Comparison of ENCODE assay signal across 24 cellular contexts in genomic region chr2:237815637-237816036, GRCh38. TPM values are rescaled to one million over a fixed set of nuclear protein-coding genes. Genes with fewer than 3 reads are reported as not detected.
"Had no signal": no experiment of that assay in that cellular context is flagged by ENCODE, and none has a peak within 500 bp of the region (broad histone marks: within the 10 kb centered on the region; RNA-seq: fewer than 3 reads in every experiment).

No MANE protein-coding gene starts in this region.

- H3K4me1 ChIP-seq: breast epithelium, gastrocnemius medialis, left ventricle myocardium inferior, vagina had no signal

- H3K4me3 Mint-ChIP-seq: activated B cell treated with CpG ODN at 0.5 μM for 24 hours; activated CD4-positive, alpha-beta T cell treated with anti-CD3 and anti-CD28 coated beads, Interleukin-2, amount 10 ng/mL, durations not matched to agents 24 days and 14 days; activated naive CD4-positive, alpha-beta T cell treated with anti-CD3 and anti-CD28 coated beads, Interleukin-2, amount 50 U/mL, for 24 hours; central memory CD8-positive, alpha-beta T cell; effector memory CD8-positive, alpha-beta T cell; mesothelial cell of epicardium; naive thymus-derived CD8-positive, alpha-beta T cell; stimulated activated naive B cell treated with anti-CD40 and anti-IgM and Interleukin-4, amounts not matched to agents 10 μg/mL and 1 μg/mL and 100 μg/mL, for 72 hours; T-helper 1 cell treated with Interleukin-12 subunit alpha and Interleukin-12 subunit beta and Interleukin-4 antibody, amounts not matched to agents 30 μg/mL and 1 μg/mL, for 36 hours; type B pancreatic cell had no signal

- H3K9me3 ChIP-seq: breast epithelium, gastrocnemius medialis, left ventricle myocardium inferior, thoracic aorta, vagina had no signal

- ATAC-seq: effector memory CD8-positive, alpha-beta T cell; esophagus mucosa; gastrocnemius medialis; naive thymus-derived CD8-positive, alpha-beta T cell; sciatic nerve had no signal

- DNase-seq: activated B cell treated with CpG ODN at 0.5 μM for 24 hours; activated CD4-positive, alpha-beta T cell treated with anti-CD3 and anti-CD28 coated beads, Interleukin-2, amount 10 ng/mL, durations not matched to agents 24 days and 14 days; activated effector memory CD4-positive, alpha-beta T cell treated with Interleukin-2 at 50 U/mL for 16 hours; dorsolateral prefrontal cortex; effector memory CD8-positive, alpha-beta T cell; gastrocnemius medialis; hippocampal formation; left ventricle myocardium inferior; mammary epithelial cell; naive thymus-derived CD8-positive, alpha-beta T cell; small intestine; stimulated activated CD4-positive, alpha-beta T cell treated with anti-CD3 and anti-CD28 coated beads, Interleukin-2, amount 100 ng/mL, for 24 hours; stimulated activated naive B cell treated with anti-CD40 and anti-IgM and Interleukin-4, amounts not matched to agents 10 μg/mL and 1 μg/mL and 100 μg/mL, for 72 hours had no signal

- H3K4me3 ChIP-seq: breast epithelium, dorsolateral prefrontal cortex, gastrocnemius medialis, left ventricle myocardium inferior, thoracic aorta, vagina had no signal

- H3K36me3 ChIP-seq: breast epithelium, gastrocnemius medialis, left ventricle myocardium inferior, thoracic aorta, vagina had no signal

- H3K27ac Mint-ChIP-seq: activated B cell treated with CpG ODN at 0.5 μM for 24 hours; activated CD4-positive, alpha-beta T cell treated with anti-CD3 and anti-CD28 coated beads, Interleukin-2, amount 10 ng/mL, durations not matched to agents 24 days and 14 days; activated naive CD4-positive, alpha-beta T cell treated with anti-CD3 and anti-CD28 coated beads, Interleukin-2, amount 50 U/mL, for 24 hours; effector memory CD8-positive, alpha-beta T cell; mesothelial cell of epicardium; naive thymus-derived CD8-positive, alpha-beta T cell; stimulated activated naive B cell treated with anti-CD40 and anti-IgM and Interleukin-4, amounts not matched to agents 10 μg/mL and 1 μg/mL and 100 μg/mL, for 72 hours; T-helper 1 cell treated with Interleukin-12 subunit alpha and Interleukin-12 subunit beta and Interleukin-4 antibody, amounts not matched to agents 30 μg/mL and 1 μg/mL, for 36 hours; type B pancreatic cell had no signal

- H3K27me3 ChIP-seq: breast epithelium, gastrocnemius medialis, vagina had no signal

- H3K36me3 Mint-ChIP-seq: activated naive CD4-positive, alpha-beta T cell treated with anti-CD3 and anti-CD28 coated beads, Interleukin-2, amount 50 U/mL, for 24 hours; mesothelial cell of epicardium; naive thymus-derived CD8-positive, alpha-beta T cell; type B pancreatic cell had no signal

- H3K9me3 Mint-ChIP-seq: activated B cell treated with CpG ODN at 0.5 μM for 24 hours; activated naive CD4-positive, alpha-beta T cell treated with anti-CD3 and anti-CD28 coated beads, Interleukin-2, amount 50 U/mL, for 24 hours; central memory CD8-positive, alpha-beta T cell; effector memory CD8-positive, alpha-beta T cell; mesothelial cell of epicardium; naive thymus-derived CD8-positive, alpha-beta T cell; stimulated activated naive B cell treated with anti-CD40 and anti-IgM and Interleukin-4, amounts not matched to agents 10 μg/mL and 1 μg/mL and 100 μg/mL, for 72 hours; T-helper 1 cell treated with Interleukin-12 subunit alpha and Interleukin-12 subunit beta and Interleukin-4 antibody, amounts not matched to agents 30 μg/mL and 1 μg/mL, for 36 hours; type B pancreatic cell had no signal

- H3K4me1 Mint-ChIP-seq: activated B cell treated with CpG ODN at 0.5 μM for 24 hours; central memory CD8-positive, alpha-beta T cell had no signal

- H3K27ac ChIP-seq: breast epithelium, dorsolateral prefrontal cortex, gastrocnemius medialis, left ventricle myocardium inferior, thoracic aorta, vagina had no signal

- H3K27me3 Mint-ChIP-seq: activated B cell treated with CpG ODN at 0.5 μM for 24 hours; activated naive CD4-positive, alpha-beta T cell treated with anti-CD3 and anti-CD28 coated beads, Interleukin-2, amount 50 U/mL, for 24 hours; central memory CD8-positive, alpha-beta T cell; effector memory CD8-positive, alpha-beta T cell had no signal

RNA-seq across cellular contexts. Expression of gene RAMP1, which starts 43.8 kb away (rescaled TPM):
- total RNA-seq: endothelial cell of umbilical vein; naive thymus-derived CD8-positive, alpha-beta T cell had no signal
